Comparison of ENCODE assay signal across 8 cellular contexts in the genomic region with DNA sequence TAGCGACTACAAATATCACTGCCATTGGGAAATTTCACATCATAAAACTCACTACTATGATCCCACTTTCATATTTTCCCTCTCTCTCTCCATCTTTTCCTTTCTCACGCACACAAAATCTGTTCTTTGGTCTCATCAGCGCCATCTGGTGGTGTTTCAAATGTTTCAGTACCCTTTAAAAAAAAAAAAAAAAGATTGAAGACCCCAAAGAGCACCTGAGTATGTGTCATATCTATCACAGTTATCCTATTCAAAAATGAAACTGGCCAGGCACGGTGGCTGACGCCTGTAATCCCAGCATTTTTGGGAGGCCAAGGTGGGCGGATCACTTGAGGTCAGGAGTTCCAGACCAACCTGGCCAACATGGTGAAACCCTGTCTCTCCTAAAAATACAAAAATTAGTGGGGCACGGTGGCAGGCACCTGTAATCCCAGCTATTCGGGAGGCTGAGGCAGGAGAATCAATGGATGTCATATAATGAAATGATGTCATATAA.
A peak's percentile ranks its signal among the peaks of the same experiment; 100 is the strongest.
DNase-seq lines count a peak whose midpoint lies in the region; ATAC-seq and TF ChIP-seq lines count a peak whose summit lies in the region.

No MANE protein-coding gene starts in this region.

- H3K36me3 ChIP-seq in heart right ventricle (no peaks in the 10 kb centered on the region), mesendoderm (ENCODE audit: control insufficient read depth, insufficient read depth, low read length) (no peaks in the 10 kb centered on the region)

- H3K18ac ChIP-seq in mesendoderm (ENCODE audit: low read length): no peak overlapping the region

- no peak overlapping the region for H3K9ac ChIP-seq in mesendoderm (ENCODE audit: low read length)

- H3K4me1 ChIP-seq in heart right ventricle (peaks cover 0 to 22% (median 12%) of the 10 kb centered on the region in 9 donors), mesendoderm (ENCODE audit: control insufficient read depth, low read depth, low read length) (peaks cover 18% of the 10 kb centered on the region)

- no peak overlapping the region for H3K23ac ChIP-seq in mesendoderm (ENCODE audit: low read length)

- no peak overlapping the region for H2BK5ac ChIP-seq in mesendoderm (ENCODE audit: low read length)

- no peak overlapping the region for H3K4ac ChIP-seq in mesendoderm (ENCODE audit: low read depth, low read length)

- no peaks in the 10 kb centered on the region for H3K79me2 ChIP-seq in mesendoderm (ENCODE audit: control insufficient read depth, insufficient read depth, low read length)

- WGBS in heart right ventricle, 2 donors: 17 to 19% methylated on average over 8 of the region's 8 CpGs
- WGBS in mesendoderm (ENCODE audit: extremely low coverage, insufficient coverage, low lambda C conversion rate): 100% methylated on average over 1 of the region's 8 CpGs

- no peak overlapping the region for H4K8ac ChIP-seq in mesendoderm (ENCODE audit: low read depth, low read length)

- peaks cover 0 to 16% (median 8%) of the 10 kb centered on the region in 7 donors for H3K27me3 ChIP-seq in heart right ventricle
- H3K27me3 ChIP-seq in mesendoderm (ENCODE audit: insufficient read depth, low read length, poor library complexity): no peaks in the 10 kb centered on the region

- DNase-seq in heart right ventricle (peak in 1 of 2 donors; percentile 50), Right ventricle myocardium superior (no peak), NCI-H2081 (lab: John Stamatoyannopoulos, UW) (peak; percentile 68 to 76), dedifferentiated amniotic fluid mesenchymal stem cell (ENCODE audit: extremely low spot score) (peak; percentile 54), mesendoderm (peak; percentile 75)
- DNase-seq in activated CD4-positive, CD25-positive, alpha-beta regulatory T cell treated with anti-CD3 and anti-CD28 coated beads, Interleukin-2, amount 50 U/mL, for 16 hours (ENCODE audit: low read depth, low spot score): peak; percentile 2
- peak; percentile 62 for DNase-seq in stimulated activated naive CD8-positive, alpha-beta T cell treated with anti-CD3 and anti-CD28 coated beads, Interleukin-15, Interleukin-2, amounts not matched to agents 100 U/mL and 50 U/mL, for 24 hours

- ATAC-seq in heart right ventricle: peak in 5 of 8 donors; percentile 23 to 49 (median 38)
- ATAC-seq in Right ventricle myocardium superior (ENCODE audit: poor library complexity): no peak
- peak; percentile 43 for ATAC-seq in stimulated activated naive CD8-positive, alpha-beta T cell treated with anti-CD3 and anti-CD28 coated beads, Interleukin-15, Interleukin-2, amounts not matched to agents 100 U/mL and 50 U/mL, for 24 hours
- ATAC-seq in HG02840 (IDR thresholded peaks at IDR 0.05; ENCODE audit: low FRiP score, unreplicated experiment): no peak

- no peak overlapping the region for H4K5ac ChIP-seq in mesendoderm (ENCODE audit: low read length)

- no peak overlapping the region for H3K4me2 ChIP-seq in mesendoderm (ENCODE audit: low read length)

- H2BK120ac ChIP-seq in mesendoderm (ENCODE audit: low read depth, low read length): no peak overlapping the region

- no peak overlapping the region for H2BK15ac ChIP-seq in mesendoderm (replicated peaks; ENCODE audit: low read depth)

- intact Hi-C loops in heart right ventricle (cut with DNase I) (loop anchor here in 9 of 10 donors (1.0 to 10.0 kb wide), 8 partner anchors 67 to 897 kb away; no protein-coding TSS in a partner anchor), Right ventricle myocardium superior (cut with DNase I) (loop anchor here (5.0 kb wide), 1 partner anchor 92 kb away; no protein-coding TSS in a partner anchor)

- no peak overlapping the region for H2AK5ac ChIP-seq in mesendoderm (ENCODE audit: low read length)

- H3K56ac ChIP-seq in mesendoderm (ENCODE audit: low read length): no peak overlapping the region

- no peaks in the 10 kb centered on the region for H3K79me1 ChIP-seq in mesendoderm (ENCODE audit: low read length)

- H3K4me3 ChIP-seq in heart right ventricle (peak overlapping the region in 1 of 10 donors; percentile 1), mesendoderm (ENCODE audit: low read length) (no peak overlapping the region)

- no peaks in the 10 kb centered on the region for H3K9me3 ChIP-seq in heart right ventricle

- peak; percentile 47 to 81 (median 72) for TF ChIP-seq CTCF in heart right ventricle (IDR thresholded peaks at IDR 0.05)

- H3K27ac ChIP-seq in heart right ventricle: peak overlapping the region in 2 of 10 donors; percentile 29 to 73
- no peak overlapping the region for H3K27ac ChIP-seq in mesendoderm (ENCODE audit: low read depth, low read length)

Comparison
In these comparisons a context has a peak if more than half of its experiments do, and no peak if none do; other contexts are left out.
1. ATAC-seq: peak in heart right ventricle (5 of 8) and stimulated activated naive CD8-positive, alpha-beta T cell treated with anti-CD3 and anti-CD28 coated beads, Interleukin-15, Interleukin-2, amounts not matched to agents 100 U/mL and 50 U/mL, for 24 hours (single experiment); none in Right ventricle myocardium superior (single experiment) and HG02840 (single experiment).